Comparison of ENCODE assay signal across 25 cellular contexts in genomic region chr5:2375291-2375690, GRCh38.
"Had no signal": no experiment of that assay in that cellular context is flagged by ENCODE, and none has a peak within 500 bp of the region (broad histone marks: within the 10 kb centered on the region; RNA-seq: fewer than 3 reads in every experiment).

No MANE protein-coding gene starts in this region.

- H3K9me3 ChIP-seq: pancreas, psoas muscle, right lobe of liver, sigmoid colon, stomach, thoracic aorta, thyroid gland, upper lobe of left lung had no signal

- H3K27ac ChIP-seq: pancreas, psoas muscle, right lobe of liver, sigmoid colon, stomach, thoracic aorta, thyroid gland, tibial nerve, upper lobe of left lung had no signal

- H3K4me3 ChIP-seq: pancreas, psoas muscle, right lobe of liver, sigmoid colon, stomach, thoracic aorta, thyroid gland, tibial nerve, upper lobe of left lung had no signal

- H3K36me3 ChIP-seq: pancreas, right lobe of liver, sigmoid colon, stomach, thoracic aorta, thyroid gland, tibial nerve, upper lobe of left lung had no signal

- FAIRE-seq: pancreas, small intestine, urothelium cell line had no signal

- H3K4me1 ChIP-seq: pancreas, psoas muscle, right lobe of liver, sigmoid colon, stomach, thyroid gland, tibial nerve, upper lobe of left lung had no signal

- ATAC-seq: naive thymus-derived CD8-positive, alpha-beta T cell; natural killer cell treated with Interleukin-12 subunit alpha and Interleukin-12 subunit beta and Interleukin-15 and Interleukin-18, amount 100 ng/mL, for 72 hours; pancreas; psoas muscle; right cardiac atrium; right lobe of liver; stimulated activated effector memory CD8-positive, alpha-beta T cell treated with anti-CD3 and anti-CD28 coated beads, Interleukin-12 subunit alpha, Interleukin-12 subunit beta, amount 100 ng/mL, for 72 hours; stimulated activated naive B cell treated with anti-CD40 and anti-IgM and Interleukin-4, amounts not matched to agents 10 μg/mL and 1 μg/mL and 100 μg/mL, for 72 hours had no signal

- DNase-seq: naive B cell; naive thymus-derived CD8-positive, alpha-beta T cell; nephron progenitor cell; occipital lobe; pancreas; psoas muscle; right cardiac atrium; right lobe of liver; sigmoid colon; small intestine; stimulated activated CD4-positive, alpha-beta T cell treated with anti-CD3 and anti-CD28 coated beads, Interleukin-15, amount 100 ng/mL, for 24 hours; stimulated activated CD4-positive, alpha-beta T cell treated with anti-CD3 and anti-CD28 coated beads, Interleukin-2, amount 100 ng/mL, for 24 hours; stimulated activated CD4-positive, alpha-beta T cell treated with anti-CD3 and anti-CD28 coated beads, Interleukin-2, amount 100 ng/mL, for 48 hours; stimulated activated CD4-positive, alpha-beta T cell treated with anti-CD3 and anti-CD28 coated beads, Interleukin-4, amount 100 ng/mL, for 24 hours; stimulated activated naive B cell treated with anti-CD40 and anti-IgM and Interleukin-4, amounts not matched to agents 10 μg/mL and 1 μg/mL and 100 μg/mL, for 72 hours; stimulated activated naive CD4-positive, alpha-beta T cell treated with Interleukin-2 at 50 U/mL for 16 hours; stomach; thyroid gland; trophoblast cell; upper lobe of left lung had no signal

- H3K27me3 ChIP-seq: pancreas, right lobe of liver, sigmoid colon, stomach, thyroid gland, tibial nerve, upper lobe of left lung had no signal
